In genomic region chr19:38115264-38115802, GRCh38 we compare ENCODE assay signal across 18 cellular contexts.
DNase-seq lines count a peak whose midpoint lies in the region; ATAC-seq lines count a peak whose summit lies in the region.
"Had no signal": no experiment of that assay in that cellular context is flagged by ENCODE, and none has a peak within 500 bp of the region (broad histone marks: within the 10 kb centered on the region; RNA-seq: fewer than 3 reads in every experiment).

No MANE protein-coding gene starts in this region.

- CTCF ChIA-PET in activated naive CD4-positive, alpha-beta T cell treated with anti-CD3 and anti-CD28 coated beads for 36 hours (lab: Charles Lee): interaction anchor here (0.5 to 0.6 kb wide), 2 partner anchors 128 to 431 kb away, joined by 5 to 7 read pairs; no protein-coding TSS in a partner anchor

- no peaks in the 10 kb centered on the region for H3K9me3 ChIP-seq in T-helper 17 cell (ENCODE audit: control insufficient read depth, low read length, poor library complexity, severe bottlenecking)
- H3K9me3 ChIP-seq: body of pancreas, neutrophil had no signal

- no peak for DNase-seq in activated naive CD4-positive, alpha-beta T cell treated with anti-CD3 and anti-CD28 coated beads for 36 hours
- DNase-seq in activated naive CD4-positive, alpha-beta T cell treated with anti-CD3 and anti-CD28 coated beads, Interleukin-2, amount 50 U/mL, for 16 hours: no peak
- DNase-seq in T-helper 17 cell (no peak), DMS53 treated with DMSO at 0.1 percent for 48 hours (lab: John Stamatoyannopoulos, UW; ENCODE audit: unreplicated experiment) (no peak)
- no peak for DNase-seq in central memory CD8-positive, alpha-beta T cell (ENCODE audit: low spot score in 2 of 2)
- no peak for DNase-seq in stimulated activated effector memory CD8-positive, alpha-beta T cell treated with anti-CD3 and anti-CD28 coated beads, Interleukin-12 subunit alpha, Interleukin-12 subunit beta, amount 100 ng/mL, for 72 hours (ENCODE audit: low spot score in 2 of 2)
- DNase-seq: activated CD4-positive, alpha-beta T cell treated with anti-CD3 and anti-CD28 coated beads, Interleukin-2, amount 50 U/mL, for 4 hours; body of pancreas; glutamatergic neuron; H7; NCI-H187; SIG-M5 had no signal

- peaks cover 45% of the 10 kb centered on the region for H3K36me3 Mint-ChIP-seq in activated naive CD4-positive, alpha-beta T cell treated with anti-CD3 and anti-CD28 coated beads for 36 hours (ENCODE audit: low read depth)
- H3K36me3 Mint-ChIP-seq in T-helper 17 cell (ENCODE audit: low read depth): no peaks in the 10 kb centered on the region
- peaks cover 10% of the 10 kb centered on the region for H3K36me3 Mint-ChIP-seq in central memory CD8-positive, alpha-beta T cell (ENCODE audit: insufficient read depth)
- H3K36me3 Mint-ChIP-seq in stimulated activated effector memory CD8-positive, alpha-beta T cell treated with anti-CD3 and anti-CD28 coated beads, Interleukin-12 subunit alpha, Interleukin-12 subunit beta, amount 100 ng/mL, for 72 hours: peaks cover 31% of the 10 kb centered on the region

- H3K27ac Mint-ChIP-seq in activated naive CD4-positive, alpha-beta T cell treated with anti-CD3 and anti-CD28 coated beads for 36 hours: peak overlapping the region; percentile 69
- H3K27ac Mint-ChIP-seq in T-helper 17 cell: peak overlapping the region; percentile 47
- H3K27ac Mint-ChIP-seq in central memory CD8-positive, alpha-beta T cell (ENCODE audit: low read depth): peak overlapping the region; percentile 15
- peak overlapping the region; percentile 83 for H3K27ac Mint-ChIP-seq in stimulated activated effector memory CD8-positive, alpha-beta T cell treated with anti-CD3 and anti-CD28 coated beads, Interleukin-12 subunit alpha, Interleukin-12 subunit beta, amount 100 ng/mL, for 72 hours
- H3K27ac Mint-ChIP-seq: dendritic cell treated with granulocyte-macrophage colony-stimulating factor and Interleukin-4, amounts not matched to agents 40 ng/mL and 50 ng/mL, for 4 days had no signal

- ATAC-seq in T-helper 17 cell (no peak), HG03469 (IDR thresholded peaks at IDR 0.05; ENCODE audit: unreplicated experiment) (no peak), HG03457 (IDR thresholded peaks at IDR 0.05; ENCODE audit: unreplicated experiment) (no peak)
- no peak for ATAC-seq in central memory CD8-positive, alpha-beta T cell (replicated peaks; ENCODE audit: extremely low read depth, poor library complexity, severe bottlenecking)
- peak; percentile 45 for ATAC-seq in stimulated activated effector memory CD8-positive, alpha-beta T cell treated with anti-CD3 and anti-CD28 coated beads, Interleukin-12 subunit alpha, Interleukin-12 subunit beta, amount 100 ng/mL, for 72 hours
- ATAC-seq: body of pancreas, esophagus mucosa, GM12878 had no signal

- H3K27me3 Mint-ChIP-seq in activated naive CD4-positive, alpha-beta T cell treated with anti-CD3 and anti-CD28 coated beads for 36 hours (ENCODE audit: low read depth): no peaks in the 10 kb centered on the region
- H3K27me3 Mint-ChIP-seq in T-helper 17 cell: no peaks in the 10 kb centered on the region
- no peaks in the 10 kb centered on the region for H3K27me3 Mint-ChIP-seq in central memory CD8-positive, alpha-beta T cell
- H3K27me3 Mint-ChIP-seq: dendritic cell treated with granulocyte-macrophage colony-stimulating factor and Interleukin-4, amounts not matched to agents 40 ng/mL and 50 ng/mL, for 4 days had no signal

- no peak overlapping the region for H3K4me3 Mint-ChIP-seq in activated naive CD4-positive, alpha-beta T cell treated with anti-CD3 and anti-CD28 coated beads for 36 hours
- no peak overlapping the region for H3K4me3 Mint-ChIP-seq in T-helper 17 cell
- no peak overlapping the region for H3K4me3 Mint-ChIP-seq in central memory CD8-positive, alpha-beta T cell
- no peak overlapping the region for H3K4me3 Mint-ChIP-seq in stimulated activated effector memory CD8-positive, alpha-beta T cell treated with anti-CD3 and anti-CD28 coated beads, Interleukin-12 subunit alpha, Interleukin-12 subunit beta, amount 100 ng/mL, for 72 hours
- H3K4me3 Mint-ChIP-seq: dendritic cell treated with granulocyte-macrophage colony-stimulating factor and Interleukin-4, amounts not matched to agents 40 ng/mL and 50 ng/mL, for 4 days had no signal

- H3K4me1 Mint-ChIP-seq in activated naive CD4-positive, alpha-beta T cell treated with anti-CD3 and anti-CD28 coated beads for 36 hours (ENCODE audit: low read depth): peaks cover 7% of the 10 kb centered on the region
- H3K4me1 Mint-ChIP-seq in T-helper 17 cell: peaks cover 12% of the 10 kb centered on the region
- peaks cover 16% of the 10 kb centered on the region for H3K4me1 Mint-ChIP-seq in central memory CD8-positive, alpha-beta T cell
- H3K4me1 Mint-ChIP-seq in stimulated activated effector memory CD8-positive, alpha-beta T cell treated with anti-CD3 and anti-CD28 coated beads, Interleukin-12 subunit alpha, Interleukin-12 subunit beta, amount 100 ng/mL, for 72 hours: peaks cover 15% of the 10 kb centered on the region

- intact Hi-C loops in activated naive CD4-positive, alpha-beta T cell treated with anti-CD3 and anti-CD28 coated beads for 36 hours (cut with micrococcal nuclease): no loop called here

- peaks cover 2% of the 10 kb centered on the region for H3K9me3 Mint-ChIP-seq in activated naive CD4-positive, alpha-beta T cell treated with anti-CD3 and anti-CD28 coated beads for 36 hours
- no peaks in the 10 kb centered on the region for H3K9me3 Mint-ChIP-seq in central memory CD8-positive, alpha-beta T cell
- no peaks in the 10 kb centered on the region for H3K9me3 Mint-ChIP-seq in stimulated activated effector memory CD8-positive, alpha-beta T cell treated with anti-CD3 and anti-CD28 coated beads, Interleukin-12 subunit alpha, Interleukin-12 subunit beta, amount 100 ng/mL, for 72 hours

Comparison
In these comparisons a context has a peak if more than half of its experiments do, and no peak if none do; other contexts are left out.
1. H3K27ac Mint-ChIP-seq: peak in every context shown above with its lines; median percentile 83 in stimulated activated effector memory CD8-positive, alpha-beta T cell treated with anti-CD3 and anti-CD28 coated beads, Interleukin-12 subunit alpha, Interleukin-12 subunit beta, amount 100 ng/mL, for 72 hours; 69 in activated naive CD4-positive, alpha-beta T cell treated with anti-CD3 and anti-CD28 coated beads for 36 hours; 47 in T-helper 17 cell; 15 in central memory CD8-positive, alpha-beta T cell.